In genomic region chr6:27177454-27178000, GRCh38 we compare ENCODE assay signal across 8 cellular contexts.
DNase-seq lines count a peak whose midpoint lies in the region; ATAC-seq and TF ChIP-seq lines count a peak whose summit lies in the region.

No MANE protein-coding gene starts in this region.

- H3K27me3 ChIP-seq in PC-9 (ENCODE audit: insufficient read depth, low read depth), result no peaks in the 10 kb centered on the region
- H3K27me3 ChIP-seq in stomach, result peaks cover 0 to 11% (median 0%) of the 10 kb centered on the region in 3 donors

- TF ChIP-seq EP300 in stomach (IDR thresholded peaks at IDR 0.05), result no peak

- peak overlapping the region; percentile 100 for H2AFZ ChIP-seq in PC-9

- no peaks in the 10 kb centered on the region for H3K27me3 Mint-ChIP-seq in activated T-helper 17 cell treated with anti-CD3 and anti-CD28 coated beads, Interleukin-2, amount 50 U/mL, for 72 hours
- H3K27me3 Mint-ChIP-seq in natural killer cell treated with Interleukin-12 subunit alpha and Interleukin-12 subunit beta and Interleukin-15 and Interleukin-18, amount 100 ng/mL, for 72 hours, result peaks cover 0 to 9% of the 10 kb centered on the region in 2 donors

- no peaks in the 10 kb centered on the region for H3K36me3 ChIP-seq in PC-9 (ENCODE audit: low read depth)
- H3K36me3 ChIP-seq in stomach, result no peaks in the 10 kb centered on the region

- CTCF ChIA-PET in PC-9 (lab: Charles Lee), result interaction anchor here (0.5 to 1.7 kb wide), 12 partner anchors 10 to 972 kb away, joined by 3 to 16 read pairs (median 4); a partner anchor contains a TSS

- H3K9me3 Mint-ChIP-seq in activated T-helper 17 cell treated with anti-CD3 and anti-CD28 coated beads, Interleukin-2, amount 50 U/mL, for 72 hours, result no peaks in the 10 kb centered on the region
- H3K9me3 Mint-ChIP-seq in natural killer cell treated with Interleukin-12 subunit alpha and Interleukin-12 subunit beta and Interleukin-15 and Interleukin-18, amount 100 ng/mL, for 72 hours, result no peaks in the 10 kb centered on the region

- TSS peak; percentile 90 for BruUV-seq in PC-9 (replicated peaks; lab: Mats Ljungman, UMichigan)

- POLR2A ChIA-PET in PC-9 (lab: Charles Lee; ENCODE audit: unreplicated experiment), result interaction anchor here (0.6 to 1.7 kb wide), 15 partner anchors 11 to 1054 kb away, joined by 3 to 24 read pairs (median 5); a partner anchor contains a TSS

- DNase-seq in DMS 273 (lab: John Stamatoyannopoulos, UW; ENCODE audit: unreplicated experiment), result peak; percentile 95
- DNase-seq in HUDEP-2 (lab: John Stamatoyannopoulos, UW; ENCODE audit: unreplicated experiment in 76 of 76), result peak in 75 of 76 experiments; percentile 62 to 95 (median 89)
- DNase-seq in PC-9, result peak; percentile 79 to 88
- peak; percentile 88 for DNase-seq in fibroblast of peridontal ligament (ENCODE audit: extremely low read depth)
- peak; percentile 86 for DNase-seq in natural killer cell treated with Interleukin-12 subunit alpha and Interleukin-12 subunit beta and Interleukin-15 and Interleukin-18, amount 100 ng/mL, for 72 hours (ENCODE audit: low spot score)
- peak; percentile 86 for DNase-seq in stomach

- peaks cover 8% of the 10 kb centered on the region for H3K4me1 Mint-ChIP-seq in activated T-helper 17 cell treated with anti-CD3 and anti-CD28 coated beads, Interleukin-2, amount 50 U/mL, for 72 hours
- H3K4me1 Mint-ChIP-seq in natural killer cell treated with Interleukin-12 subunit alpha and Interleukin-12 subunit beta and Interleukin-15 and Interleukin-18, amount 100 ng/mL, for 72 hours (ENCODE audit: low read depth in 2 of 2), result peaks cover 17 to 18% of the 10 kb centered on the region in 2 donors

- peaks cover 6% of the 10 kb centered on the region for H3F3A ChIP-seq in PC-9 (ENCODE audit: insufficient read depth, low read depth)

- H3K27ac ChIP-seq in PC-9, result peak overlapping the region; percentile 67
- H3K27ac ChIP-seq in stomach, result peak overlapping the region; percentile 79 to 90 (median 84)

- H4K20me1 ChIP-seq in PC-9 (ENCODE audit: insufficient read depth), result no peaks in the 10 kb centered on the region

- peaks cover 20% of the 10 kb centered on the region for H3K36me3 Mint-ChIP-seq in activated T-helper 17 cell treated with anti-CD3 and anti-CD28 coated beads, Interleukin-2, amount 50 U/mL, for 72 hours (ENCODE audit: low read depth)
- H3K36me3 Mint-ChIP-seq in natural killer cell treated with Interleukin-12 subunit alpha and Interleukin-12 subunit beta and Interleukin-15 and Interleukin-18, amount 100 ng/mL, for 72 hours, result no peaks in the 10 kb centered on the region

- TF ChIP-seq CTCF in PC-9 (conservative IDR thresholded peaks at IDR 0.05) (peak; percentile 67), stomach (IDR thresholded peaks at IDR 0.05) (peak in 5 of 7 experiments; percentile 11 to 49 (median 32))

- peak overlapping the region; percentile 97 for H3K4me3 ChIP-seq in PC-9
- peak overlapping the region; percentile 69 to 95 (median 85) for H3K4me3 ChIP-seq in stomach

- no peaks in the 10 kb centered on the region for H3K9me2 ChIP-seq in PC-9 (ENCODE audit: insufficient read depth)

- H3K4me1 ChIP-seq in PC-9 (replicated peaks; ENCODE audit: insufficient read depth) (no peaks in the 10 kb centered on the region; the same call in 1 of the 2 replicates), stomach (peaks cover 0 to 22% (median 14%) of the 10 kb centered on the region in 4 donors)

- H3K79me2 ChIP-seq in PC-9 (ENCODE audit: low read depth), result no peaks in the 10 kb centered on the region

- H3K4me2 ChIP-seq in PC-9, result peak overlapping the region; percentile 83

- intact Hi-C loops in PC-9 (cut with micrococcal nuclease; ENCODE audit: unreplicated experiment), result loop anchor here (5.0 kb wide), 1 partner anchor 495 kb away; no protein-coding TSS in a partner anchor
- intact Hi-C loops in stomach (cut with DNase I; ENCODE audit: low total_unique reads), result no loop called here

- TF ChIP-seq POLR2A in stomach (IDR thresholded peaks at IDR 0.05), result no peak

- H3K9me3 ChIP-seq in PC-9 (ENCODE audit: insufficient read depth, low read depth), result no peaks in the 10 kb centered on the region
- H3K9me3 ChIP-seq in stomach, result no peaks in the 10 kb centered on the region

- ATAC-seq in GM21381 (IDR thresholded peaks at IDR 0.05; ENCODE audit: unreplicated experiment), result peak; percentile 75
- peak; percentile 82 for ATAC-seq in activated T-helper 17 cell treated with anti-CD3 and anti-CD28 coated beads, Interleukin-2, amount 50 U/mL, for 72 hours (replicated peaks)
- ATAC-seq in natural killer cell treated with Interleukin-12 subunit alpha and Interleukin-12 subunit beta and Interleukin-15 and Interleukin-18, amount 100 ng/mL, for 72 hours, result peak; percentile 87 to 89

- peak overlapping the region; percentile 100 for H3K27ac Mint-ChIP-seq in activated T-helper 17 cell treated with anti-CD3 and anti-CD28 coated beads, Interleukin-2, amount 50 U/mL, for 72 hours
- H3K27ac Mint-ChIP-seq in natural killer cell treated with Interleukin-12 subunit alpha and Interleukin-12 subunit beta and Interleukin-15 and Interleukin-18, amount 100 ng/mL, for 72 hours, result peak overlapping the region; percentile 94 to 98

- H3K4me3 Mint-ChIP-seq in activated T-helper 17 cell treated with anti-CD3 and anti-CD28 coated beads, Interleukin-2, amount 50 U/mL, for 72 hours, result peak overlapping the region; percentile 92
- H3K4me3 Mint-ChIP-seq in natural killer cell treated with Interleukin-12 subunit alpha and Interleukin-12 subunit beta and Interleukin-15 and Interleukin-18, amount 100 ng/mL, for 72 hours, result peak overlapping the region; percentile 95

- 0 to 1% (median 0%) methylated on average over 28 to 30 of the region's 30 CpGs for WGBS in stomach, 5 donors

Comparison
In these comparisons a context has a peak if more than half of its experiments do, and no peak if none do; other contexts are left out.
1. Peak in every context shown above with its lines: DNase-seq, ATAC-seq, H3K4me3 ChIP-seq and H3K27ac ChIP-seq.